ENCODE assay signal across 8 cellular contexts in genomic region chr12:55996201-55996714, GRCh38. TPM values are rescaled to one million over a fixed set of nuclear protein-coding genes. Genes with fewer than 3 reads are reported as not detected.
DNase-seq lines count a peak whose midpoint lies in the region; ATAC-seq and TF ChIP-seq lines count a peak whose summit lies in the region.

No MANE protein-coding gene starts in this region.

- 23 to 25% methylated on average over 14 of the region's 14 CpGs for WGBS in esophagus, 2 donors

- H3K9me3 ChIP-seq in OCI-LY1 (ENCODE audit: low read length), result no peaks in the 10 kb centered on the region
- H3K9me3 ChIP-seq in esophagus (ENCODE audit: control insufficient read depth in 2 of 2, insufficient read depth in 1 of 2, low read depth in 1 of 2, low read length in 1 of 2), result no peaks in the 10 kb centered on the region
- H3K9me3 ChIP-seq in subcutaneous abdominal adipose tissue (ENCODE audit: control insufficient read depth in 5 of 5, low read length in 5 of 5), result no peaks in the 10 kb centered on the region

- TF ChIP-seq CTCF in CD14-positive monocyte (IDR thresholded peaks at IDR 0.05), result peak; percentile 80
- peak; percentile 94 for TF ChIP-seq CTCF in OCI-LY1 (IDR thresholded peaks at IDR 0.05; ENCODE audit: low read length)

- H3K36me3 Mint-ChIP-seq in CD14-positive monocyte, result peaks cover 43 to 55% of the 10 kb centered on the region in 2 donors

- no peaks in the 10 kb centered on the region for H3K9me3 Mint-ChIP-seq in CD14-positive monocyte

- no peaks in the 10 kb centered on the region for H4K20me1 ChIP-seq in OCI-LY1 (ENCODE audit: insufficient read depth, low read length)

- 0 out of 2 replicates have a peak, but pooled peaks cover 4% of the 10 kb centered on the region for H3F3A ChIP-seq in OCI-LY1 (ENCODE audit: insufficient read depth, low read length)

- H2AFZ ChIP-seq in OCI-LY1 (ENCODE audit: low read length), result no peak overlapping the region

- H3K4me1 ChIP-seq in OCI-LY1 (ENCODE audit: insufficient read depth, low read length, severe bottlenecking), result peaks cover 8% of the 10 kb centered on the region
- peaks cover 2 to 8% of the 10 kb centered on the region in 2 donors for H3K4me1 ChIP-seq in esophagus (ENCODE audit: control insufficient read depth in 2 of 2, insufficient read depth in 2 of 2, low read length in 1 of 2)
- H3K4me1 ChIP-seq in subcutaneous abdominal adipose tissue (ENCODE audit: control insufficient read depth in 5 of 5, insufficient read depth in 5 of 5, low read length in 5 of 5), result peaks cover 7 to 27% (median 18%) of the 10 kb centered on the region in 5 donors

- DNase-seq in CD14-positive monocyte (ENCODE audit: low spot score) (no peak), HT1080 (ENCODE audit: low read depth) (peak; percentile 52), myocyte (ENCODE audit: low read depth) (peak; percentile 75)
- peak; percentile 56 for DNase-seq in activated T-cell treated with anti-CD3 and anti-CD28 coated beads, Interleukin-2, amount 50 U/mL, for 1 hour

- no peak for ATAC-seq in GM21360 (IDR thresholded peaks at IDR 0.05; ENCODE audit: unreplicated experiment)

- H3K27me3 ChIP-seq in OCI-LY1 (ENCODE audit: insufficient read depth, low read length) (no peaks in the 10 kb centered on the region), esophagus (ENCODE audit: control insufficient read depth in 1 of 2, insufficient read depth in 2 of 2, low read length in 2 of 2) (no peaks in the 10 kb centered on the region), subcutaneous abdominal adipose tissue (ENCODE audit: control insufficient read depth in 5 of 5, insufficient read depth in 4 of 5, low read length in 5 of 5) (no peaks in the 10 kb centered on the region)

- H3K9me2 ChIP-seq in OCI-LY1 (ENCODE audit: low read depth, low read length), result no peaks in the 10 kb centered on the region

- H3K4me2 ChIP-seq in OCI-LY1 (ENCODE audit: low read length), result no peak overlapping the region

- H3K27ac ChIP-seq in OCI-LY1 (ENCODE audit: low read depth, low read length, poor library complexity, severe bottlenecking) (no peak overlapping the region), esophagus (ENCODE audit: low read depth in 2 of 2, low read length in 1 of 2) (peak overlapping the region; percentile 68 to 92), subcutaneous abdominal adipose tissue (ENCODE audit: low read depth, low read length) (peak overlapping the region; percentile 73)

- H3K36me3 ChIP-seq in OCI-LY1 (ENCODE audit: insufficient read depth, low read length), result peaks cover 39% of the 10 kb centered on the region
- H3K36me3 ChIP-seq in esophagus (ENCODE audit: control insufficient read depth in 2 of 2, insufficient read depth in 2 of 2, low read length in 1 of 2), result peaks cover 13 to 23% of the 10 kb centered on the region in 2 donors
- H3K36me3 ChIP-seq in subcutaneous abdominal adipose tissue (ENCODE audit: control insufficient read depth in 5 of 5, insufficient read depth in 5 of 5, low read length in 5 of 5), result peaks cover 12 to 40% (median 32%) of the 10 kb centered on the region in 5 donors

- H3K4me3 Mint-ChIP-seq in CD14-positive monocyte, result peak overlapping the region; percentile 88 to 98

- peak overlapping the region; percentile 86 to 97 (median 91) for H3K27ac Mint-ChIP-seq in CD14-positive monocyte

- intact Hi-C loops in CD14-positive monocyte (cut with micrococcal nuclease), result loop anchor here (2.0 to 10.0 kb wide), 4 partner anchors 33 to 109 kb away; partner anchors contain the start of genes RPS26 (in 2 of the 2) and PA2G4 (in 1 of the 2)

- H3K79me2 ChIP-seq in OCI-LY1 (ENCODE audit: insufficient read depth, low read length), result no peaks in the 10 kb centered on the region

- peaks cover 25% of the 10 kb centered on the region for H3K4me1 Mint-ChIP-seq in CD14-positive monocyte

- no peaks in the 10 kb centered on the region for H3K27me3 Mint-ChIP-seq in CD14-positive monocyte (ENCODE audit: low read depth in 3 of 3)

- H3K9ac ChIP-seq in OCI-LY1 (ENCODE audit: low read length) (no peak overlapping the region), subcutaneous abdominal adipose tissue (ENCODE audit: low read length in 5 of 5) (peak overlapping the region in 3 of 5 donors; percentile 65 to 91 (median 74))

- H3K4me3 ChIP-seq in OCI-LY1 (ENCODE audit: low read depth, low read length, poor library complexity, severe bottlenecking) (no peak overlapping the region), esophagus (ENCODE audit: low read depth in 1 of 2, low read length in 2 of 2) (peak overlapping the region in 1 of 2 donors; percentile 70), subcutaneous abdominal adipose tissue (ENCODE audit: low read depth in 1 of 5, low read length in 5 of 5) (peak overlapping the region; percentile 60 to 100 (median 94))

RNA-seq across cellular contexts. Expression of gene SUOX, which starts 0.8 kb away (rescaled TPM):
- 10 to 100 TPM in 1 of 2 donors, 1 to 10 TPM in 1; 9.7 to 14.4 TPM for polyA plus RNA-seq in CD14-positive monocyte
- total RNA-seq in HT1080 (2014; rRNA removed; shearing (Covaris generic)), result 15.7 and 15.9 TPM in 2 replicates
- 10.5 and 10.9 TPM in 2 replicates for polyA plus RNA-seq in HT1080 (2015; cell fraction: cytosol; rRNA removed)
- polyA plus RNA-seq in HT1080 (2015; cell fraction: nucleus; rRNA removed), result 19.3 and 24.7 TPM in 2 replicates
- 10 to 100 TPM; 14.3 to 14.9 TPM for polyA plus RNA-seq in esophagus
- total RNA-seq in myocyte, result 14.0 and 15.8 TPM in 2 replicates
- 15.2 TPM for polyA plus RNA-seq in myocyte (2012)

RNA-seq across cellular contexts. Expression of gene RAB5B, which starts 22.4 kb away (rescaled TPM):
- polyA plus RNA-seq in CD14-positive monocyte (10 to 100 TPM; 48.5 to 63.0 TPM), esophagus (10 to 100 TPM; 78.2 to 88.8 TPM)
- 25.8 and 34.4 TPM in 2 replicates for total RNA-seq in HT1080 (2014; rRNA removed; shearing (Covaris generic))
- 56.4 and 63.0 TPM in 2 replicates for polyA plus RNA-seq in HT1080 (2015; cell fraction: cytosol; rRNA removed)
- 53.4 and 56.7 TPM in 2 replicates for polyA plus RNA-seq in HT1080 (2015; cell fraction: nucleus; rRNA removed)
- total RNA-seq in myocyte, result 74.9 and 76.4 TPM in 2 replicates
- 91.1 TPM for polyA plus RNA-seq in myocyte (2012)

RNA-seq across cellular contexts. Expression of gene IKZF4, which starts 24.6 kb away (rescaled TPM):
- polyA plus RNA-seq in CD14-positive monocyte, result 1 to 10 TPM in 1 of 2 donors, under 1 TPM in 1; 0.09 to 1.3 TPM
- total RNA-seq in HT1080 (2014; rRNA removed; shearing (Covaris generic)), result 0.80 and 1.9 TPM in 2 replicates
- 3.9 and 4.3 TPM in 2 replicates for polyA plus RNA-seq in HT1080 (2015; cell fraction: cytosol; rRNA removed)
- 4.1 and 4.3 TPM in 2 replicates for polyA plus RNA-seq in HT1080 (2015; cell fraction: nucleus; rRNA removed)
- 1 to 10 TPM; 1.5 TPM for polyA plus RNA-seq in esophagus
- 1.1 and 3.0 TPM in 2 replicates for total RNA-seq in myocyte
- polyA plus RNA-seq in myocyte (2012), result 5.1 TPM

RNA-seq across cellular contexts. Expression of gene CDK2, which starts 29.6 kb away (rescaled TPM):
- polyA plus RNA-seq in CD14-positive monocyte, result 1 to 10 TPM; 4.1 to 4.7 TPM
- total RNA-seq in HT1080 (2014; rRNA removed; shearing (Covaris generic)), result 76.5 and 97.2 TPM in 2 replicates
- 63.9 and 64.6 TPM in 2 replicates for polyA plus RNA-seq in HT1080 (2015; cell fraction: cytosol; rRNA removed)
- polyA plus RNA-seq in HT1080 (2015; cell fraction: nucleus; rRNA removed), result 83.9 and 92.5 TPM in 2 replicates
- polyA plus RNA-seq in esophagus, result 10 to 100 TPM in 1 of 2 donors, 1 to 10 TPM in 1; 9.2 to 18.8 TPM
- 7.6 and 9.5 TPM in 2 replicates for total RNA-seq in myocyte
- 11.0 TPM for polyA plus RNA-seq in myocyte (2012)

RNA-seq across cellular contexts. Expression of gene PMEL, which starts 30.4 kb away (rescaled TPM):
- polyA plus RNA-seq in CD14-positive monocyte (under 1 TPM; 0.40 to 0.54 TPM), esophagus (under 1 TPM; 0.63 to 0.75 TPM)
- total RNA-seq in HT1080 (2014; rRNA removed; shearing (Covaris generic)), result 1.1 and 3.3 TPM in 2 replicates
- polyA plus RNA-seq in HT1080 (2015; cell fraction: cytosol; rRNA removed), result 1.6 and 2.1 TPM in 2 replicates
- 1.7 and 2.3 TPM in 2 replicates for polyA plus RNA-seq in HT1080 (2015; cell fraction: nucleus; rRNA removed)
- total RNA-seq in myocyte, result 0.10 and 0.53 TPM in 2 replicates
- polyA plus RNA-seq in myocyte (2012), result 0.33 TPM
